ENCODE assay signal across 24 cellular contexts in genomic region chr17:80297996-80298560, GRCh38. TPM values are rescaled to one million over a fixed set of nuclear protein-coding genes. Genes with fewer than 3 reads are reported as not detected.
DNase-seq lines count a peak whose midpoint lies in the region; ATAC-seq and TF ChIP-seq lines count a peak whose summit lies in the region.
"Had no signal": no experiment of that assay in that cellular context is flagged by ENCODE, and none has a peak within 500 bp of the region (broad histone marks: within the 10 kb centered on the region; RNA-seq: fewer than 3 reads in every experiment).

No MANE protein-coding gene starts in this region.

- H3K9me3 ChIP-seq in neuronal stem cell (replicated peaks in 1 of 2; ENCODE audit: control insufficient read depth in 2 of 2, insufficient read depth in 1 of 2, low read depth in 1 of 2, low read length in 2 of 2): peaks cover 4 to 24% of the 10 kb centered on the region in 2 donors
- H3K9me3 ChIP-seq: suprapubic skin had no signal

- H2BK5ac ChIP-seq in neuronal stem cell (ENCODE audit: low read length): no peak overlapping the region

- WGBS in neuronal stem cell (ENCODE audit: extremely low coverage in 2 of 2, insufficient read length in 2 of 2, insufficient replicate concordance in 1 of 2), 2 donors: no CpG with 5 or more reads among the region's 19 CpGs

- peak; percentile 1 for DNase-seq in NCI-H1105 treated with DMSO at 0.1 percent for 48 hours (lab: John Stamatoyannopoulos, UW)
- no peak for DNase-seq in NCI-H1105 (lab: John Stamatoyannopoulos, UW)
- DNase-seq in COR-L47 (lab: John Stamatoyannopoulos, UW): peak; percentile 29
- DNase-seq in RWPE1 (ENCODE audit: low spot score): no peak
- DNase-seq in neuronal stem cell (ENCODE audit: low spot score): no peak
- no peak for DNase-seq in activated naive CD4-positive, alpha-beta T cell treated with Interleukin-2 at 50 U/mL for 16 hours
- DNase-seq: activated naive CD4-positive, alpha-beta T cell treated with anti-CD3 and anti-CD28 coated beads, Interleukin-2, amount 10 ng/mL, durations not matched to agents 7 days and 5 days; activated T-cell treated with anti-CD3 and anti-CD28 coated beads, Interleukin-2, amount 50 U/mL, for 48 hours; amniotic stem cell; cerebellar nuclear complex; GM23248; head of caudate nucleus; Karpas-422; NCI-H2171; NCI-H524 treated with DMSO at 0.1 percent for 48 hours; PC-9; retina; Right ventricle myocardium superior; stimulated activated naive CD4-positive, alpha-beta T cell had no signal

- H3K79me1 ChIP-seq in neuronal stem cell (ENCODE audit: low read depth, low read length): peaks cover 3% of the 10 kb centered on the region

- peaks cover 0 to 2% of the 10 kb centered on the region in 2 donors for H3K4me1 ChIP-seq in neuronal stem cell (ENCODE audit: control insufficient read depth in 2 of 2, insufficient read depth in 1 of 2, low read depth in 1 of 2, low read length in 2 of 2)
- H3K4me1 ChIP-seq: suprapubic skin had no signal

- no peak overlapping the region for H3K18ac ChIP-seq in neuronal stem cell (ENCODE audit: low read length)

- H2BK120ac ChIP-seq in neuronal stem cell (ENCODE audit: low read depth, low read length): no peak overlapping the region

- no peak overlapping the region for H3K14ac ChIP-seq in neuronal stem cell (ENCODE audit: low read length)

- no peak overlapping the region for H3K4ac ChIP-seq in neuronal stem cell (ENCODE audit: low read length)

- no peak overlapping the region for H3K4me3 ChIP-seq in neuronal stem cell (ENCODE audit: low read length in 2 of 2)
- H3K4me3 ChIP-seq: GM23248, PC-9, suprapubic skin had no signal

- peak overlapping the region; percentile 7; the same call in 1 of the 2 replicates for H3K27ac ChIP-seq in RWPE1
- no peak overlapping the region for H3K27ac ChIP-seq in neuronal stem cell (replicated peaks; ENCODE audit: low read length)
- H3K27ac ChIP-seq: GM23248, PC-9, suprapubic skin had no signal

- H2BK15ac ChIP-seq in neuronal stem cell (ENCODE audit: low read length): no peak overlapping the region

- no peak overlapping the region for H4K8ac ChIP-seq in neuronal stem cell (ENCODE audit: low read depth, low read length)

- no peaks in the 10 kb centered on the region for H3K27me3 ChIP-seq in neuronal stem cell (ENCODE audit: control insufficient read depth in 3 of 3, insufficient read depth in 3 of 3, low read depth in 1 of 3, low read length in 3 of 3)
- H3K27me3 ChIP-seq: suprapubic skin had no signal

- TF ChIP-seq CTCF in RWPE1 (conservative IDR thresholded peaks at IDR 0.05; ENCODE audit: low read depth): no peak

- H3K36me3 ChIP-seq in neuronal stem cell (replicated peaks in 1 of 2; ENCODE audit: control insufficient read depth in 2 of 2, insufficient read depth in 2 of 2, low read length in 2 of 2): peaks cover 27 to 78% of the 10 kb centered on the region in 2 donors

- H3K9ac ChIP-seq in neuronal stem cell (ENCODE audit: low read depth, low read length, poor library complexity): peak overlapping the region; percentile 44
- H3K9ac ChIP-seq: GM23248 had no signal

- no peak overlapping the region for H2AK5ac ChIP-seq in neuronal stem cell (ENCODE audit: low read depth, low read length)

- H3K23ac ChIP-seq in neuronal stem cell (ENCODE audit: low read depth, low read length, poor library complexity): no peak overlapping the region

- no peak overlapping the region for H4K91ac ChIP-seq in neuronal stem cell (ENCODE audit: low read depth, low read length, poor library complexity)

- POLR2A ChIA-PET in RWPE1 (lab: Yijun Ruan, JAX; ENCODE audit: low non-redundant PET): no interaction called here

- CTCF ChIA-PET in RWPE1 (lab: Yijun Ruan, JAX): no interaction called here

- H2AFZ ChIP-seq in neuronal stem cell (ENCODE audit: low read length): no peak overlapping the region
- H2AFZ ChIP-seq: GM23248, PC-9 had no signal

- H2BK12ac ChIP-seq in neuronal stem cell (ENCODE audit: low read length): no peak overlapping the region

- H3K4me2 ChIP-seq in neuronal stem cell (ENCODE audit: insufficient read depth, low read length, poor library complexity, severe bottlenecking): no peak overlapping the region
- H3K4me2 ChIP-seq: PC-9 had no signal

- no peak for ATAC-seq in GM21381 (IDR thresholded peaks at IDR 0.05; ENCODE audit: unreplicated experiment)
- no peak for ATAC-seq in HG02588 (IDR thresholded peaks at IDR 0.05; ENCODE audit: unreplicated experiment)
- ATAC-seq: esophagus mucosa, HepG2 had no signal

RNA-seq across cellular contexts. Expression of gene RNF213, which starts 37.4 kb away (rescaled TPM):
- 17.4 TPM for polyA plus RNA-seq in neuronal stem cell (2013, experiment 1 of 2)
- polyA plus RNA-seq in neuronal stem cell (2013, experiment 2 of 2): 18.4 TPM

Comparison
In these comparisons a context has a peak if more than half of its experiments do, and no peak if none do; other contexts are left out.
1. DNase-seq: peak in NCI-H1105 treated with DMSO at 0.1 percent for 48 hours (single experiment) and COR-L47 (single experiment); none in NCI-H1105 (single experiment), RWPE1 (single experiment), neuronal stem cell (single experiment) and activated naive CD4-positive, alpha-beta T cell treated with Interleukin-2 at 50 U/mL for 16 hours (single experiment).